In genomic region chr2:134647607-134648256, GRCh38 we compare ENCODE assay signal across 18 cellular contexts.
"Had no signal": no experiment of that assay in that cellular context is flagged by ENCODE, and none has a peak within 500 bp of the region (broad histone marks: within the 10 kb centered on the region; RNA-seq: fewer than 3 reads in every experiment).

No MANE protein-coding gene starts in this region.

- H3K4me2 ChIP-seq: hepatocyte had no signal

- H3K27me3 ChIP-seq: gastroesophageal sphincter, hepatocyte, right atrium auricular region, tibial artery had no signal

- H3K27ac Mint-ChIP-seq: activated CD4-positive, alpha-beta T cell treated with anti-CD3 and anti-CD28 coated beads, Interleukin-2, amount 10 ng/mL, durations not matched to agents 7 days and 5 days; activated CD8-positive, alpha-beta T cell treated with anti-CD3 and anti-CD28 coated beads, Interleukin-2, amount 10 ng/mL, durations not matched to agents 7 days and 5 days; activated naive CD4-positive, alpha-beta T cell treated with anti-CD3 and anti-CD28 coated beads for 36 hours; brain; mesothelial cell of epicardium had no signal

- H3K36me3 ChIP-seq: gastroesophageal sphincter, right atrium auricular region, tibial artery had no signal

- H3K4me1 ChIP-seq: gastroesophageal sphincter, tibial artery had no signal

- H3K27me3 Mint-ChIP-seq: brain had no signal

- ATAC-seq: activated CD8-positive, alpha-beta T cell treated with anti-CD3 and anti-CD28 coated beads, Interleukin-2, amount 10 ng/mL, durations not matched to agents 7 days and 5 days; activated T-cell treated with anti-CD3 and anti-CD28 coated beads, Interleukin-2, amount 50 U/mL, for 4 hours; esophagus mucosa; gastroesophageal sphincter; left colon; natural killer cell treated with Interleukin-12 subunit alpha and Interleukin-12 subunit beta and Interleukin-15 and Interleukin-18, amount 100 ng/mL, for 72 hours; stimulated activated naive CD8-positive, alpha-beta T cell treated with anti-CD3 and anti-CD28 coated beads, Interleukin-15, Interleukin-2, amounts not matched to agents 100 U/mL and 50 U/mL, for 24 hours had no signal

- H3K4me3 ChIP-seq: coronary artery, gastroesophageal sphincter, hepatocyte, lung, right atrium auricular region, skin epidermis, tibial artery had no signal

- H3K36me3 Mint-ChIP-seq: brain, mesothelial cell of epicardium had no signal

- H3K4me1 Mint-ChIP-seq: activated CD4-positive, alpha-beta T cell treated with anti-CD3 and anti-CD28 coated beads, Interleukin-2, amount 10 ng/mL, durations not matched to agents 7 days and 5 days; mesothelial cell of epicardium had no signal

- H3K79me2 ChIP-seq: hepatocyte had no signal

- H2AFZ ChIP-seq: hepatocyte had no signal

- H3K9me3 ChIP-seq: gastroesophageal sphincter, right atrium auricular region, tibial artery had no signal

- H3K4me3 Mint-ChIP-seq: activated CD4-positive, alpha-beta T cell treated with anti-CD3 and anti-CD28 coated beads, Interleukin-2, amount 10 ng/mL, durations not matched to agents 7 days and 5 days; activated CD8-positive, alpha-beta T cell treated with anti-CD3 and anti-CD28 coated beads, Interleukin-2, amount 10 ng/mL, durations not matched to agents 7 days and 5 days; activated naive CD4-positive, alpha-beta T cell treated with anti-CD3 and anti-CD28 coated beads for 36 hours; activated T-cell treated with anti-CD3 and anti-CD28 coated beads, Interleukin-2, amount 50 U/mL, for 4 hours; brain; mesothelial cell of epicardium; natural killer cell treated with Interleukin-12 subunit alpha and Interleukin-12 subunit beta and Interleukin-15 and Interleukin-18, amount 100 ng/mL, for 72 hours had no signal

- DNase-seq: activated CD4-positive, alpha-beta T cell treated with anti-CD3 and anti-CD28 coated beads, Interleukin-2, amount 10 ng/mL, durations not matched to agents 7 days and 5 days; activated CD4-positive, CD25-positive, alpha-beta regulatory T cell; activated CD8-positive, alpha-beta T cell treated with anti-CD3 and anti-CD28 coated beads, Interleukin-2, amount 10 ng/mL, durations not matched to agents 7 days and 5 days; activated naive CD4-positive, alpha-beta T cell treated with anti-CD3 and anti-CD28 coated beads for 36 hours; activated T-cell treated with anti-CD3 and anti-CD28 coated beads, Interleukin-2, amount 50 U/mL, for 4 hours; left colon; stimulated activated naive CD8-positive, alpha-beta T cell treated with anti-CD3 and anti-CD28 coated beads, Interleukin-15, Interleukin-2, amounts not matched to agents 100 U/mL and 50 U/mL, for 24 hours; tibial artery had no signal

- H3K27ac ChIP-seq: coronary artery, gastroesophageal sphincter, hepatocyte, right atrium auricular region, skin epidermis, tibial artery had no signal
